8 cellular contexts compared by ENCODE assay signal in genomic region chr2:199940373-199940772, GRCh38. TPM values are rescaled to one million over a fixed set of nuclear protein-coding genes. Genes with fewer than 3 reads are reported as not detected.
A peak's percentile ranks its signal among the peaks of the same experiment; 100 is the strongest.
DNase-seq lines count a peak whose midpoint lies in the region; ATAC-seq and TF ChIP-seq lines count a peak whose summit lies in the region.

No MANE protein-coding gene starts in this region.

- no peaks in the 10 kb centered on the region for H3K27me3 ChIP-seq in Panc1 (ENCODE audit: control insufficient read depth, insufficient read depth, low read length)
- no peaks in the 10 kb centered on the region for H3K27me3 ChIP-seq in fibroblast of lung (ENCODE audit: control insufficient read depth, insufficient read depth, low read length)
- no peaks in the 10 kb centered on the region for H3K27me3 ChIP-seq in testis

- no peak overlapping the region for H3K9ac ChIP-seq in fibroblast of lung (ENCODE audit: insufficient read depth, low read length)

- H3K9me3 ChIP-seq in Panc1 (ENCODE audit: control insufficient read depth, insufficient read depth, low read depth, low read length) (no peaks in the 10 kb centered on the region), fibroblast of lung (ENCODE audit: control insufficient read depth, insufficient read depth, low read depth, low read length) (no peaks in the 10 kb centered on the region), testis (no peaks in the 10 kb centered on the region)

- WGBS in testis, 2 donors = 82 to 93% methylated on average over 2 of the region's 2 CpGs

- no peaks in the 10 kb centered on the region for H4K20me1 ChIP-seq in fibroblast of lung (ENCODE audit: control insufficient read depth, extremely low read depth, insufficient read depth, low read length)

- peak; percentile 51 for TF ChIP-seq CTCF in Panc1 (IDR thresholded peaks at IDR 0.05)
- TF ChIP-seq CTCF in fibroblast of lung (conservative IDR thresholded peaks at IDR 0.05 in 1 of 2, IDR thresholded peaks at IDR 0.05 in 1 of 2; ENCODE audit: low read depth in 1 of 2, low read length in 2 of 2) = no peak
- peak in 1 of 3 experiments; percentile 27 for TF ChIP-seq CTCF in testis (IDR thresholded peaks at IDR 0.05)

- peaks cover 19% of the 10 kb centered on the region for H3K36me3 ChIP-seq in Panc1 (ENCODE audit: control insufficient read depth, insufficient read depth, low read length)
- peaks cover 1% of the 10 kb centered on the region for H3K36me3 ChIP-seq in fibroblast of lung (ENCODE audit: control insufficient read depth, insufficient read depth, low read length)
- no peaks in the 10 kb centered on the region for H3K36me3 ChIP-seq in testis (ENCODE audit: low read depth, missing control alignments)

- no peak for TF ChIP-seq POLR2A in testis (IDR thresholded peaks at IDR 0.05)

- no peak overlapping the region for H2AFZ ChIP-seq in fibroblast of lung (ENCODE audit: low read length)

- peak; percentile 69 for ATAC-seq in HG02938 (IDR thresholded peaks at IDR 0.05; ENCODE audit: unreplicated experiment)
- ATAC-seq in Panc1 = peak; percentile 70

- POLR2A ChIA-PET in Panc1 (lab: Charles Lee) = no interaction called here

- in situ Hi-C loops in Panc1 (cut with HindIII; ENCODE audit: low pct_unique_long_range_greater_than_20kb, low sequenced_read_pairs) = no loop called here

- H3K79me2 ChIP-seq in fibroblast of lung (ENCODE audit: control insufficient read depth, insufficient read depth, low read length) = no peaks in the 10 kb centered on the region

- CTCF ChIA-PET in Panc1 (lab: Charles Lee) = interaction anchor here (0.6 to 0.7 kb wide), 2 partner anchors 21 to 28 kb away, joined by 3 read pairs; no protein-coding TSS in a partner anchor

- H3K27ac ChIP-seq in Panc1 (ENCODE audit: low read length) (no peak overlapping the region), fibroblast of lung (ENCODE audit: insufficient read depth, low read length) (no peak overlapping the region), testis (no peak overlapping the region)

- H3K4me3 ChIP-seq in Panc1 (ENCODE audit: low read depth in 2 of 2, low read length in 2 of 2) (no peak overlapping the region), fibroblast of lung (replicated peaks in 1 of 4; ENCODE audit: control extremely low read depth in 1 of 4, insufficient read depth in 1 of 4, low read depth in 3 of 4, low read length in 4 of 4) (no peak overlapping the region), testis (no peak overlapping the region)

- no TSS peak for BruUV-seq in Panc1 (replicated peaks; lab: Mats Ljungman, UMichigan)

- DNase-seq in GM03348 (ENCODE audit: low spot score) = peak; percentile 27
- no peak for DNase-seq in Panc1 (ENCODE audit: low read depth, low spot score)
- peak; percentile 11 to 47 for DNase-seq in fibroblast of lung (ENCODE audit: low read depth in 2 of 2)
- DNase-seq in nucleus accumbens (lab: John Stamatoyannopoulos, UW) = no peak
- no peak for DNase-seq in NCI-H187 treated with DMSO at 0.1 percent for 48 hours (lab: John Stamatoyannopoulos, UW)
- no peak for DNase-seq in retina
- DNase-seq in testis = no peak

- H3K4me1 ChIP-seq in Panc1 (ENCODE audit: control insufficient read depth, insufficient read depth, low read length) (no peaks in the 10 kb centered on the region), fibroblast of lung (ENCODE audit: control insufficient read depth, extremely low read depth, insufficient read depth, low read length) (no peaks in the 10 kb centered on the region), testis (no peaks in the 10 kb centered on the region)

- intact Hi-C loops in Panc1 (cut with micrococcal nuclease; ENCODE audit: unreplicated experiment) = no loop called here
- intact Hi-C loops in testis (cut with DNase I; ENCODE audit: low total_unique reads) = no loop called here

- no peak overlapping the region for H3K4me2 ChIP-seq in fibroblast of lung (ENCODE audit: extremely low read depth, insufficient read depth, low read length)

RNA-seq across cellular contexts. Expression of gene TYW5, which starts 14.9 kb away (rescaled TPM):
- total RNA-seq in Panc1 (2021; ENCODE audit: unreplicated experiment) (7.1 TPM), fibroblast of lung (7.4 and 10.1 TPM in 2 replicates), testis (10 to 100 TPM; 17.2 to 18.0 TPM)
- polyA plus RNA-seq in Panc1 (2012; ENCODE audit: insufficient read length) = 4.6 TPM
- polyA plus RNA-seq in fibroblast of lung (5.3 and 5.8 TPM in 2 replicates), testis (ENCODE audit: insufficient read depth, low read depth, low replicate concordance) (5.3 TPM)
- 4.1 and 4.3 TPM in 2 replicates for polyA plus RNA-seq in fibroblast of lung (2012)
- polyA minus RNA-seq in fibroblast of lung (ENCODE audit: low replicate concordance) = 0.75 and 0.93 TPM in 2 replicates

RNA-seq across cellular contexts. Expression of gene MAIP1, which starts 15.0 kb away (rescaled TPM):
- total RNA-seq in Panc1 (2021; ENCODE audit: unreplicated experiment) = 20.9 TPM
- polyA plus RNA-seq in Panc1 (2012; ENCODE audit: insufficient read length) = 18.7 TPM
- total RNA-seq in fibroblast of lung = 22.6 and 24.8 TPM in 2 replicates
- polyA plus RNA-seq in fibroblast of lung = 14.5 and 17.2 TPM in 2 replicates
- polyA plus RNA-seq in fibroblast of lung (2012) = 14.6 and 19.2 TPM in 2 replicates
- 2.3 and 6.0 TPM in 2 replicates for polyA minus RNA-seq in fibroblast of lung (ENCODE audit: low replicate concordance)
- 10 to 100 TPM; 16.6 to 18.7 TPM for total RNA-seq in testis
- polyA plus RNA-seq in testis (ENCODE audit: insufficient read depth, low read depth, low replicate concordance) = 13.6 TPM

RNA-seq across cellular contexts. Expression of gene C2orf69, which starts 29.3 kb away (rescaled TPM):
- 21.8 TPM for total RNA-seq in Panc1 (2021; ENCODE audit: unreplicated experiment)
- 13.0 TPM for polyA plus RNA-seq in Panc1 (2012; ENCODE audit: insufficient read length)
- 10.5 and 13.2 TPM in 2 replicates for total RNA-seq in fibroblast of lung
- polyA plus RNA-seq in fibroblast of lung = 9.6 and 10.3 TPM in 2 replicates
- 10.7 and 11.2 TPM in 2 replicates for polyA plus RNA-seq in fibroblast of lung (2012)
- 0.82 and 1.1 TPM in 2 replicates for polyA minus RNA-seq in fibroblast of lung (ENCODE audit: low replicate concordance)
- 10 to 100 TPM; 16.8 to 21.7 TPM for total RNA-seq in testis
- 19.8 TPM for polyA plus RNA-seq in testis (ENCODE audit: insufficient read depth, low read depth, low replicate concordance)

Comparison
In these comparisons a context has a peak if more than half of its experiments do, and no peak if none do; other contexts are left out.
1. DNase-seq: peak in GM03348 (single experiment) and fibroblast of lung (2 of 2); none in Panc1 (single experiment), nucleus accumbens (0 of 56), NCI-H187 treated with DMSO at 0.1 percent for 48 hours (single experiment), retina (single experiment) and testis (single experiment).